Comparison of ENCODE assay signal across 18 cellular contexts in genomic region chr5:138757061-138757776, GRCh38.
"Had no signal": no experiment of that assay in that cellular context is flagged by ENCODE, and none has a peak within 500 bp of the region (broad histone marks: within the 10 kb centered on the region; RNA-seq: fewer than 3 reads in every experiment).

No MANE protein-coding gene starts in this region.

- H3K9ac ChIP-seq: neural progenitor cell, parathyroid adenoma had no signal

- H3K27me3 ChIP-seq: foreskin keratinocyte, heart left ventricle, neural progenitor cell, right atrium auricular region, tibial nerve had no signal

- FAIRE-seq: endothelial cell of umbilical vein, keratinocyte had no signal

- H3K4me3 Mint-ChIP-seq: activated naive CD8-positive, alpha-beta T cell treated with anti-CD3 and anti-CD28 coated beads, Interleukin-2, amount 10 ng/mL, durations not matched to agents 7 days and 5 days; memory B cell; T-helper 2 cell treated with Interferon-gamma antibody and Interleukin-4, amounts not matched to agents 5 μg/mL and 100 μg/mL, for 36 hours had no signal

- H3K9me3 Mint-ChIP-seq: memory B cell; T-helper 2 cell treated with Interferon-gamma antibody and Interleukin-4, amounts not matched to agents 5 μg/mL and 100 μg/mL, for 36 hours had no signal

- DNase-seq: activated CD4-positive, alpha-beta T cell treated with anti-CD3 and anti-CD28 coated beads, Interleukin-2, amount 50 U/mL, for 4 hours; activated effector memory CD4-positive, alpha-beta T cell treated with anti-CD3 and anti-CD28 coated beads, Interleukin-2, amount 50 U/mL, for 16 hours; activated naive CD8-positive, alpha-beta T cell treated with anti-CD3 and anti-CD28 coated beads, Interleukin-2, amount 10 ng/mL, durations not matched to agents 7 days and 5 days; activated T-cell treated with anti-CD3 and anti-CD28 coated beads, Interleukin-2, amount 50 U/mL, for 1 hour; aorta; foreskin keratinocyte; heart left ventricle; left ventricle myocardium inferior had no signal

- H3K27me3 Mint-ChIP-seq: memory B cell had no signal

- H3K27ac ChIP-seq: foreskin keratinocyte, left ventricle myocardium inferior, neural progenitor cell, parathyroid adenoma had no signal

- H3K4me2 ChIP-seq: neural progenitor cell had no signal

- H3K9me3 ChIP-seq: tibial nerve had no signal

- H3K27ac Mint-ChIP-seq: activated naive CD8-positive, alpha-beta T cell treated with anti-CD3 and anti-CD28 coated beads, Interleukin-2, amount 10 ng/mL, durations not matched to agents 7 days and 5 days; memory B cell; T-helper 2 cell treated with Interferon-gamma antibody and Interleukin-4, amounts not matched to agents 5 μg/mL and 100 μg/mL, for 36 hours had no signal

- H3K4me1 ChIP-seq: foreskin keratinocyte, neural progenitor cell had no signal

- ATAC-seq: activated CD4-positive, CD25-positive, alpha-beta regulatory T cell treated with anti-CD3 and anti-CD28 coated beads, Interleukin-2, amount 50 U/mL, for 24 hours; foreskin keratinocyte; heart left ventricle had no signal

- H2AFZ ChIP-seq: neural progenitor cell, parathyroid adenoma had no signal

- H3K4me3 ChIP-seq: heart left ventricle, left ventricle myocardium inferior, neural progenitor cell, right atrium auricular region, smooth muscle cell, tibial nerve had no signal
